11 cellular contexts compared by ENCODE assay signal in the genomic region with DNA sequence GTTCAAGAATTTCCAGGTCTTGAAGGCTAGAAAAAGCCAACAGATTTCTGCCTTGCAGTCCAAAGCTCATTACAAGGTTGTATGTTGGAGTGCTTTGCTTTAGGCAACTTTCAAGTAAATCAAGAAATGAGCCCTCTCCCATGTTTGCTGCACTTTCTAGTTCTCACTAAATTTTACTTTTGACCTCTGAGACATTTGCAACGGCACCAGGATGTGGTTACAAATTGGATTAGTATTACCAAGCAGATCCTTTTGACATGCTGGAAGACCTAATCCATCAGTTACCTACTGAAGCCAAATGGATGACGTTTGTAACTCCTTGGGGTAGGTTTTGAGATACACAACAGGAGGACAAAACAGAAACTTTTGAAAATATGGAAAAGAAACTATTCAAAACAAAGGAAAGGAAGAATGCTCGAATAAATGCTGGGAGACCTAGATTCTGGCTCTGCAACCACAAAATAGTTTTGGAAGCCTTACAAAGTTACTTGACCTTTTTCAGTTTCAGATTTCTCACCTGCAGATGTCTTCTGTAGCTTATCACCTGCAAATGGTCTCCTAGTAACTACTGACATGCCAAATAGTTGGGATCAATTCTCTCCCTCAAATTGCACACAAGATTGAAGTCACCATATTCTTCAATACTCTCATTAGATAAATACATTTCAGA.
A peak's percentile ranks its signal among the peaks of the same experiment; 100 is the strongest.
DNase-seq lines count a peak whose midpoint lies in the region; ATAC-seq, FAIRE-seq and TF ChIP-seq lines count a peak whose summit lies in the region.
"Had no signal": no experiment of that assay in that cellular context is flagged by ENCODE, and none has a peak within 500 bp of the region (broad histone marks: within the 10 kb centered on the region; RNA-seq: fewer than 3 reads in every experiment).

No MANE protein-coding gene starts in this region.

- peak; percentile 88 for FAIRE-seq in GM12891 (lab: Jason Lieb, UNC)

- no peaks in the 10 kb centered on the region for H3K36me3 Mint-ChIP-seq in activated CD8-positive, alpha-beta memory T cell treated with anti-CD3 and anti-CD28 coated beads, Interleukin-2, amount 10 ng/mL, durations not matched to agents 7 days and 5 days
- no peaks in the 10 kb centered on the region for H3K36me3 Mint-ChIP-seq in effector memory CD8-positive, alpha-beta T cell (ENCODE audit: insufficient read depth)

- TF ChIP-seq EP300 in sigmoid colon (IDR thresholded peaks at IDR 0.05) = no peak

- no peaks in the 10 kb centered on the region for H3K9me3 ChIP-seq in MM.1S (replicated peaks; ENCODE audit: insufficient read depth, low read length)
- no peaks in the 10 kb centered on the region for H3K9me3 ChIP-seq in sigmoid colon
- H3K9me3 ChIP-seq: gastrocnemius medialis had no signal

- H3K4me3 ChIP-seq in MM.1S (ENCODE audit: low read length) = peak overlapping the region; percentile 13; the same call in 1 of the 2 replicates
- H3K4me3 ChIP-seq in sigmoid colon = no peak overlapping the region
- H3K4me3 ChIP-seq: gastrocnemius medialis had no signal

- H3K36me3 ChIP-seq in MM.1S (replicated peaks; ENCODE audit: insufficient read depth, low read length) = no peaks in the 10 kb centered on the region
- no peaks in the 10 kb centered on the region for H3K36me3 ChIP-seq in sigmoid colon
- H3K36me3 ChIP-seq: gastrocnemius medialis had no signal

- 57 to 60% methylated on average over 3 of the region's 3 CpGs for WGBS in sigmoid colon, 2 donors

- H3K9me2 ChIP-seq in MM.1S (replicated peaks; ENCODE audit: insufficient read depth, low read length) = no peaks in the 10 kb centered on the region

- no peaks in the 10 kb centered on the region for H4K20me1 ChIP-seq in MM.1S (ENCODE audit: insufficient read depth, low read length)

- intact Hi-C loops in sigmoid colon (cut with DNase I) = no loop called here

- H3K27ac Mint-ChIP-seq in activated CD8-positive, alpha-beta memory T cell treated with anti-CD3 and anti-CD28 coated beads, Interleukin-2, amount 10 ng/mL, durations not matched to agents 7 days and 5 days = no peak overlapping the region
- no peak overlapping the region for H3K27ac Mint-ChIP-seq in effector memory CD8-positive, alpha-beta T cell

- no peak overlapping the region for H3K4me3 Mint-ChIP-seq in activated CD8-positive, alpha-beta memory T cell treated with anti-CD3 and anti-CD28 coated beads, Interleukin-2, amount 10 ng/mL, durations not matched to agents 7 days and 5 days
- no peak overlapping the region for H3K4me3 Mint-ChIP-seq in effector memory CD8-positive, alpha-beta T cell

- peaks cover 14% of the 10 kb centered on the region for H3F3A ChIP-seq in MM.1S (ENCODE audit: insufficient read depth, low read length)

- peaks cover 4% of the 10 kb centered on the region for H3K4me1 Mint-ChIP-seq in activated CD8-positive, alpha-beta memory T cell treated with anti-CD3 and anti-CD28 coated beads, Interleukin-2, amount 10 ng/mL, durations not matched to agents 7 days and 5 days
- H3K4me1 Mint-ChIP-seq in effector memory CD8-positive, alpha-beta T cell (ENCODE audit: low read depth in 2 of 2) = no peaks in the 10 kb centered on the region

- no peak for TF ChIP-seq POLR2A in GM12891 (IDR thresholded peaks at IDR 0.05; ENCODE audit: low read depth, low read length)
- no peak for TF ChIP-seq POLR2A in sigmoid colon (IDR thresholded peaks at IDR 0.05)

- peak overlapping the region; percentile 58 for H3K4me2 ChIP-seq in MM.1S (ENCODE audit: low read depth, low read length)

- H3K9ac ChIP-seq in MM.1S (ENCODE audit: low read length) = no peak overlapping the region

- H3K27me3 Mint-ChIP-seq in activated CD8-positive, alpha-beta memory T cell treated with anti-CD3 and anti-CD28 coated beads, Interleukin-2, amount 10 ng/mL, durations not matched to agents 7 days and 5 days = no peaks in the 10 kb centered on the region
- H3K27me3 Mint-ChIP-seq in effector memory CD8-positive, alpha-beta T cell = no peaks in the 10 kb centered on the region

- ATAC-seq in GM21360 (IDR thresholded peaks at IDR 0.05; ENCODE audit: unreplicated experiment) = peak; percentile 46
- peak; percentile 54 for ATAC-seq in HG02981 (IDR thresholded peaks at IDR 0.05; ENCODE audit: unreplicated experiment)
- ATAC-seq in activated CD8-positive, alpha-beta memory T cell treated with anti-CD3 and anti-CD28 coated beads, Interleukin-2, amount 10 ng/mL, durations not matched to agents 7 days and 5 days = no peak
- ATAC-seq in effector memory CD8-positive, alpha-beta T cell (replicated peaks) = no peak
- ATAC-seq: gastrocnemius medialis; stimulated activated naive CD8-positive, alpha-beta T cell treated with anti-CD3 and anti-CD28 coated beads, Interleukin-15, Interleukin-2, amounts not matched to agents 100 U/mL and 50 U/mL, for 24 hours had no signal

- peaks cover 22% of the 10 kb centered on the region for H3K4me1 ChIP-seq in MM.1S (ENCODE audit: low read length)
- H3K4me1 ChIP-seq in sigmoid colon = peaks cover 0 to 6% (median 0%) of the 10 kb centered on the region in 4 donors
- H3K4me1 ChIP-seq: gastrocnemius medialis had no signal

- no peak overlapping the region for H2AFZ ChIP-seq in MM.1S (ENCODE audit: low read length)

- H3K9me3 Mint-ChIP-seq in activated CD8-positive, alpha-beta memory T cell treated with anti-CD3 and anti-CD28 coated beads, Interleukin-2, amount 10 ng/mL, durations not matched to agents 7 days and 5 days (ENCODE audit: low read depth) = no peaks in the 10 kb centered on the region
- H3K9me3 Mint-ChIP-seq in effector memory CD8-positive, alpha-beta T cell = peaks cover 12% of the 10 kb centered on the region in 2 donors

- H3K27ac ChIP-seq in MM.1S (ENCODE audit: low read length) (peak overlapping the region; percentile 4; the same call in 1 of the 2 replicates), sigmoid colon (no peak overlapping the region)
- H3K27ac ChIP-seq: gastrocnemius medialis had no signal

- H3K27me3 ChIP-seq in MM.1S (replicated peaks; ENCODE audit: insufficient read depth, low read length) (peaks cover 67% of the 10 kb centered on the region), sigmoid colon (no peaks in the 10 kb centered on the region)
- H3K27me3 ChIP-seq: gastrocnemius medialis had no signal

- CTCF ChIA-PET in activated CD8-positive, alpha-beta memory T cell treated with anti-CD3 and anti-CD28 coated beads, Interleukin-2, amount 10 ng/mL, durations not matched to agents 7 days and 5 days (lab: Charles Lee) = no interaction called here

- H3K79me2 ChIP-seq in MM.1S (ENCODE audit: low read length) = no peaks in the 10 kb centered on the region

- DNase-seq in GM12891 (ENCODE audit: insufficient read length, low spot score) = no peak
- peak; percentile 76 for DNase-seq in MM.1S
- DNase-seq in activated CD8-positive, alpha-beta memory T cell treated with anti-CD3 and anti-CD28 coated beads, Interleukin-2, amount 10 ng/mL, durations not matched to agents 7 days and 5 days = no peak
- no peak for DNase-seq in HK-2 (ENCODE audit: unreplicated experiment)
- DNase-seq in effector memory CD8-positive, alpha-beta T cell = no peak
- DNase-seq in sigmoid colon = no peak
- DNase-seq: gastrocnemius medialis; GF-D8; stimulated activated naive CD8-positive, alpha-beta T cell treated with anti-CD3 and anti-CD28 coated beads, Interleukin-15, Interleukin-2, amounts not matched to agents 100 U/mL and 50 U/mL, for 24 hours had no signal

- TF ChIP-seq CTCF in MM.1S (IDR thresholded peaks at IDR 0.05; ENCODE audit: low read length) (no peak), sigmoid colon (IDR thresholded peaks at IDR 0.05) (no peak)

TF ChIP-seq in GM12891, 5 proteins besides CTCF, POLR2A, EP300 and RAD21:
- TF ChIP-seq PAX5 (IDR thresholded peaks at IDR 0.05; ENCODE audit: insufficient read depth, low read length, severe bottlenecking) = no peak
- no peak for TF ChIP-seq SPI1 (IDR thresholded peaks at IDR 0.05; ENCODE audit: low read depth, low read length)
- no peak for TF ChIP-seq TAF1 (IDR thresholded peaks at IDR 0.05; ENCODE audit: low read depth, low read length)
- TF ChIP-seq POLR2AphosphoS5 (IDR thresholded peaks at IDR 0.05; ENCODE audit: low read depth, low read length) = no peak
- no peak for TF ChIP-seq POU2F2 (IDR thresholded peaks at IDR 0.05; ENCODE audit: low read depth, low read length)

Comparison
In these comparisons a context has a peak if more than half of its experiments do, and no peak if none do; other contexts are left out.
1. ATAC-seq: peak in GM21360 (single experiment) and HG02981 (single experiment); none in activated CD8-positive, alpha-beta memory T cell treated with anti-CD3 and anti-CD28 coated beads, Interleukin-2, amount 10 ng/mL, durations not matched to agents 7 days and 5 days (single experiment) and effector memory CD8-positive, alpha-beta T cell (single experiment).